Comparison of ENCODE assay signal across 7 cellular contexts in genomic region chr10:59985639-59986038, GRCh38.
"Had no signal": no experiment of that assay in that cellular context is flagged by ENCODE, and none has a peak within 500 bp of the region (broad histone marks: within the 10 kb centered on the region; RNA-seq: fewer than 3 reads in every experiment).

No MANE protein-coding gene starts in this region.

- DNase-seq: H9, HCEC 1CT, KBM-7 had no signal

- H2AFZ ChIP-seq: GM23338 had no signal

- H3K4me2 ChIP-seq: GM23338 had no signal

- H3K27ac ChIP-seq: HL-60 had no signal

- H3K4me3 Mint-ChIP-seq: GM23338, H9, IgD-negative memory B cell had no signal

- H3K4me1 Mint-ChIP-seq: IgD-negative memory B cell had no signal

- H3K4me3 ChIP-seq: GM23338 had no signal

- H3K36me3 Mint-ChIP-seq: IgD-negative memory B cell had no signal

- ATAC-seq: GM23338, HepG2 had no signal

- H3K27ac Mint-ChIP-seq: GM23338, H9, IgD-negative memory B cell had no signal

- H3K9me3 Mint-ChIP-seq: IgD-negative memory B cell had no signal
